ENCODE assay signal across 22 cellular contexts in genomic region chr3:8854656-8855055, GRCh38.
"Had no signal": no experiment of that assay in that cellular context is flagged by ENCODE, and none has a peak within 500 bp of the region (broad histone marks: within the 10 kb centered on the region; RNA-seq: fewer than 3 reads in every experiment).

No MANE protein-coding gene starts in this region.

- ATAC-seq: effector memory CD8-positive, alpha-beta T cell; foreskin keratinocyte; left lung; naive thymus-derived CD4-positive, alpha-beta T cell; right cardiac atrium; T-helper 17 cell had no signal

- H3K4me3 ChIP-seq: colonic mucosa, dorsolateral prefrontal cortex, esophagus muscularis mucosa, left lung, lung, ovary, prostate gland, thyroid gland had no signal

- DNase-seq: activated CD4-positive, alpha-beta memory T cell treated with anti-CD3 and anti-CD28 coated beads for 36 hours; activated CD4-positive, alpha-beta T cell treated with anti-CD3 and anti-CD28 coated beads for 48 hours; activated CD4-positive, CD25-positive, alpha-beta regulatory T cell; activated naive CD4-positive, alpha-beta T cell treated with Interleukin-2 at 50 U/mL for 16 hours; activated naive CD8-positive, alpha-beta T cell treated with anti-CD3 and anti-CD28 coated beads for 36 hours; activated T-cell treated with anti-CD3 and anti-CD28 coated beads, Interleukin-2, amount 50 U/mL, for 48 hours; colonic mucosa; dorsolateral prefrontal cortex; effector memory CD8-positive, alpha-beta T cell; foreskin keratinocyte; kidney; left lung; naive thymus-derived CD4-positive, alpha-beta T cell; ovary; right cardiac atrium; stimulated activated CD4-positive, alpha-beta T cell treated with anti-CD3 and anti-CD28 coated beads, Interleukin-12 subunit alpha, Interleukin-12 subunit beta, amount 100 ng/mL, for 4 hours; substantia nigra; T-helper 17 cell; thyroid gland had no signal

- H3K27me3 ChIP-seq: colonic mucosa, dorsolateral prefrontal cortex, esophagus muscularis mucosa, foreskin keratinocyte, left lung, ovary, thyroid gland had no signal

- H3K9me3 ChIP-seq: colonic mucosa, esophagus muscularis mucosa, left lung, ovary, prostate gland, thyroid gland had no signal

- H3K36me3 ChIP-seq: colonic mucosa, esophagus muscularis mucosa, left lung, ovary, prostate gland, thyroid gland had no signal

- H3K27ac ChIP-seq: colonic mucosa, dorsolateral prefrontal cortex, esophagus muscularis mucosa, foreskin keratinocyte, left lung, ovary, prostate gland, thyroid gland had no signal

- H3K4me1 ChIP-seq: colonic mucosa, esophagus muscularis mucosa, foreskin keratinocyte, left lung, prostate gland, thyroid gland had no signal
